In the genomic region with DNA sequence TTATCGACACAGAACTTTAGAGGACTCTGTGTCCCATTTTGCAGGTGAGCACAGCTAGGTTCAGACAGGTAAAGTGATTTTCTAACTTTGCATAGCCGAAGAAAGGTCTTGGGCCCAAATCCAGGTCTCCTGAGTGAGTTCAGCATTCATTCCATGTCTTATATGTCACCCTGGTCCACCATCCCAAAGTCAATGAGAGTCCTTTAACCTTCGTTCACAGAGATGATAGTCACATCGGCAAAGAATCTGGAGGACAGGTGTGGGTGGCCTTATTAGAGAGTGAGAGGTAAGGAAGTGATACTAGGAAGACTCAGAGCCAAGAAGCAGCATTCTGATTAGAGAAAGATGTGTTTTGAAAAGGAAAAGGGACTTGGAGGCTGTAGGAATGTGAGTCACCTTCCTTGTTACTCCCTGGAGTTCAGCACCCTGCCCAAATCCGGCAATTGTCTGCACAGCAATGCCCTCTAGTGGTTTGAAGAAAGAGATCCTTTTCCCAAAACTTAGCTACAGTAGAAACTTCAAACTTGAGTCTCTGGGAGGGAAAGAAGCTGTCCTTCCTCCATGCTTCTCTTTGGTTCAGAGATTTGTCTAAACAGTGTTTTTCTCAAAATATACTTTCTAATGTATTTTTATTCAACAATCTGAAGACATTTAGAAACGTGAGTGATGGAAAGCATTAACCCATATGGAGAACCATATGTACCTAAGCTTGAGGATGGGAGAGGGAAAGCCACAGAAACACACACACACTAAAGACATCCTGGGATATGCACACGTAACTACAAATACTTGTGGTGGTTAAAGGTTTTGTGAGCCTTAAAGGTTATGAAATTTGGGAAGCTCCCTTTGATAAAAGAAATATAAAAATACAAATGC, we compare ENCODE assay signal across 8 cellular contexts.
DNase-seq lines count a peak whose midpoint lies in the region; ATAC-seq and TF ChIP-seq lines count a peak whose summit lies in the region.

No MANE protein-coding gene starts in this region.

- WGBS in gastroesophageal sphincter (ENCODE audit: low coverage in 1 of 2), 2 donors, result 33 to 42% methylated on average over 6 to 7 of the region's 7 CpGs
- 49% methylated on average over 7 of the region's 7 CpGs for WGBS in suprapubic skin

- H3K9me3 ChIP-seq in cardiac muscle cell (ENCODE audit: low read depth) (no peaks in the 10 kb centered on the region), gastroesophageal sphincter (no peaks in the 10 kb centered on the region), suprapubic skin (no peaks in the 10 kb centered on the region)

- H3K27ac ChIP-seq in cardiac muscle cell (no peak overlapping the region), gastroesophageal sphincter (no peak overlapping the region), suprapubic skin (no peak overlapping the region)

- DNase-seq in cardiac muscle cell (ENCODE audit: low read depth in 1 of 2, low spot score in 1 of 2), result peak; percentile 58 to 75
- no peak for DNase-seq in cardiac septum (ENCODE audit: low spot score)
- DNase-seq in RPMI7951 (ENCODE audit: low read depth), result peak; percentile 58
- DNase-seq in retina, result peak; percentile 31
- DNase-seq in suprapubic skin (ENCODE audit: low spot score in 2 of 2), result no peak
- no peak for DNase-seq in T-helper 1 cell

- TF ChIP-seq CTCF in cardiac muscle cell (IDR thresholded peaks at IDR 0.05; ENCODE audit: low read depth, low read length), result peak; percentile 62
- TF ChIP-seq CTCF in gastroesophageal sphincter (IDR thresholded peaks at IDR 0.05), result peak in 2 of 4 experiments; percentile 43 to 52
- peak in 1 of 2 donors; percentile 71 for TF ChIP-seq CTCF in suprapubic skin (IDR thresholded peaks at IDR 0.05)

- TF ChIP-seq POLR2A in gastroesophageal sphincter (IDR thresholded peaks at IDR 0.05) (no peak), suprapubic skin (IDR thresholded peaks at IDR 0.05) (no peak)

- H3K27me3 ChIP-seq in cardiac muscle cell (no peaks in the 10 kb centered on the region), gastroesophageal sphincter (no peaks in the 10 kb centered on the region), suprapubic skin (no peaks in the 10 kb centered on the region)

- intact Hi-C loops in cardiac septum (cut with DNase I), result loop anchor here (5.0 kb wide), 1 partner anchor 267 kb away; no protein-coding TSS in a partner anchor

- H3K36me3 ChIP-seq in cardiac muscle cell (no peaks in the 10 kb centered on the region), gastroesophageal sphincter (no peaks in the 10 kb centered on the region), suprapubic skin (no peaks in the 10 kb centered on the region)

- ATAC-seq in gastroesophageal sphincter, result peak; percentile 55
- ATAC-seq in GM19035 (IDR thresholded peaks at IDR 0.05; ENCODE audit: unreplicated experiment), result no peak

- TF ChIP-seq EP300 in gastroesophageal sphincter (IDR thresholded peaks at IDR 0.05), result no peak
- no peak for TF ChIP-seq EP300 in suprapubic skin (IDR thresholded peaks at IDR 0.05)

- H3K4me3 ChIP-seq in cardiac muscle cell (no peak overlapping the region), gastroesophageal sphincter (no peak overlapping the region), suprapubic skin (no peak overlapping the region)

- H3K4me1 ChIP-seq in cardiac muscle cell (ENCODE audit: low read depth) (no peaks in the 10 kb centered on the region), gastroesophageal sphincter (no peaks in the 10 kb centered on the region), suprapubic skin (peaks cover 14% of the 10 kb centered on the region)

Comparison
In these comparisons a context has a peak if more than half of its experiments do, and no peak if none do; other contexts are left out.
1. DNase-seq: peak in cardiac muscle cell (2 of 2), RPMI7951 (single experiment) and retina (single experiment); none in cardiac septum (single experiment), suprapubic skin (0 of 2) and T-helper 1 cell (0 of 5).